ENCODE assay signal across 8 cellular contexts in the genomic region with DNA sequence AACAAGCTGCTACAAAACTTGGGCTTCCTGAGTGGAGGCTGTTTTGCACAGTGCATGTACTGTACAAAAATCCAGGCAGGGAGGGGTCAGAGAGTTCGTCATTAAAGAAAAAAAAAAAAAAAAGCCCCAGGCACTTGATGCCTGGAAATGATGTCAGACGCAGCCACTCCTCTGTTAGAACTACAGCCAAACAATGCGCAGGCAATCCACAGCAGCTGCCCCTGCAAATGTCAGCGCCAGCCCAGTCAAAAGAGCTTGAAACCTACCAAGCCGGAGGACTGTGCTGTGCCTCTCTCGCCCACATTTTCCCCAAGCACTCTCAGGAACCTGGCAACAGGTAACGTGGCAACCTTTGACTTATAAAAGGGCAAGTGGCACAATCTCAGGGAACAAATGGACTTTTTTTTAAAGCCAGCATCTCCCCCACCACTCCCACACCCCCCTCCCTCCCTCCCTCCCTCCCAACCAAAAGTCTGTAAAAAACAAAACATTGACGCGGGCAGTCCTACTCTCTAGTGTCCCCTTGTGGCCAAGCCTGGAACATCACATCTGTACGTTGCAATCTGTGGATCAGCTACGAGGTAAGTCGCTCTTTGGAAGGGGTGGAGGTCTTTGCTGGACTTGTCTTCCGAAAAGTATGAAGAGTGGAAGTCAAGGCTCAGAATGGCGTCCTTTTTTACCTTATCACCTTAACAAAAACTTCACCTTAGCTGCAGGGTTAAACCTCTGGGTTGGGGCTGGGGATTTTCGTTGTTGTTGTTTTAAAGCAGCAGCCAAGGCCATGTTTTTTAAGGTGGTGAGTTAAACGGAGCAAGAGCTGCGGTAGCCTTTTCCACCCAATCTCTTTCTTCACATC.
DNase-seq lines count a peak whose midpoint lies in the region; ATAC-seq and TF ChIP-seq lines count a peak whose summit lies in the region.

No MANE protein-coding gene starts in this region.

- DNase-seq in EL, result peak; percentile 96
- DNase-seq in Panc1 (ENCODE audit: low read depth, low spot score), result peak; percentile 95
- DNase-seq in activated T-helper 1 cell treated with anti-CD3 and anti-CD28 coated beads, Interleukin-12 subunit alpha, Interleukin-12 subunit beta, Interleukin-2, Interleukin-4 antibody, amounts not matched to agents 30 ng/mL and 10 ng/mL and 1 ng/mL, durations not matched to agents 14 hours and 24 hours and 36 hours (ENCODE audit: low spot score), result peak; percentile 83
- DNase-seq in fibroblast of lung (ENCODE audit: low read depth in 2 of 2), result peak; percentile 98 to 99
- peak; percentile 86 for DNase-seq in natural killer cell
- peak; percentile 82 to 99 (median 90) for DNase-seq in stimulated activated naive CD4-positive, alpha-beta T cell (lab: John Stamatoyannopoulos, UW)

- H3K27me3 Mint-ChIP-seq in activated T-helper 1 cell treated with anti-CD3 and anti-CD28 coated beads, Interleukin-12 subunit alpha, Interleukin-12 subunit beta, Interleukin-2, Interleukin-4 antibody, amounts not matched to agents 30 ng/mL and 10 ng/mL and 1 ng/mL, durations not matched to agents 14 hours and 24 hours and 36 hours (ENCODE audit: insufficient read depth), result no peaks in the 10 kb centered on the region
- H3K27me3 Mint-ChIP-seq in natural killer cell (ENCODE audit: low read depth in 2 of 2), result no peaks in the 10 kb centered on the region

- peaks cover 15% of the 10 kb centered on the region for H3K36me3 Mint-ChIP-seq in activated T-helper 1 cell treated with anti-CD3 and anti-CD28 coated beads, Interleukin-12 subunit alpha, Interleukin-12 subunit beta, Interleukin-2, Interleukin-4 antibody, amounts not matched to agents 30 ng/mL and 10 ng/mL and 1 ng/mL, durations not matched to agents 14 hours and 24 hours and 36 hours (ENCODE audit: low read depth)
- H3K36me3 Mint-ChIP-seq in natural killer cell, result no peaks in the 10 kb centered on the region

- TF ChIP-seq CTCF in Panc1 (IDR thresholded peaks at IDR 0.05) (peak; percentile 96), fibroblast of lung (conservative IDR thresholded peaks at IDR 0.05 in 1 of 2, IDR thresholded peaks at IDR 0.05 in 1 of 2; ENCODE audit: low read depth in 1 of 2, low read length in 2 of 2) (peak; percentile 87 to 95), natural killer cell (IDR thresholded peaks at IDR 0.05) (peak; percentile 75)

- peaks cover 73% of the 10 kb centered on the region for H3K4me1 ChIP-seq in Panc1 (ENCODE audit: control insufficient read depth, insufficient read depth, low read length)
- H3K4me1 ChIP-seq in fibroblast of lung (ENCODE audit: control insufficient read depth, extremely low read depth, insufficient read depth, low read length), result peaks cover 30% of the 10 kb centered on the region

- ATAC-seq in GM21786 (IDR thresholded peaks at IDR 0.05; ENCODE audit: unreplicated experiment) (peak; percentile 60), Panc1 (peak; percentile 82), natural killer cell (peak; percentile 67 to 87 (median 85))

- H3K27ac Mint-ChIP-seq in activated T-helper 1 cell treated with anti-CD3 and anti-CD28 coated beads, Interleukin-12 subunit alpha, Interleukin-12 subunit beta, Interleukin-2, Interleukin-4 antibody, amounts not matched to agents 30 ng/mL and 10 ng/mL and 1 ng/mL, durations not matched to agents 14 hours and 24 hours and 36 hours, result peak overlapping the region; percentile 98
- H3K27ac Mint-ChIP-seq in natural killer cell, result peak overlapping the region; percentile 99

- H3K4me3 Mint-ChIP-seq in activated T-helper 1 cell treated with anti-CD3 and anti-CD28 coated beads, Interleukin-12 subunit alpha, Interleukin-12 subunit beta, Interleukin-2, Interleukin-4 antibody, amounts not matched to agents 30 ng/mL and 10 ng/mL and 1 ng/mL, durations not matched to agents 14 hours and 24 hours and 36 hours, result peak overlapping the region; percentile 89
- peak overlapping the region; percentile 93 for H3K4me3 Mint-ChIP-seq in natural killer cell

- H3K9me3 ChIP-seq in KOPT-K1 (ENCODE audit: insufficient read depth, low read length, poor library complexity, severe bottlenecking) (no peaks in the 10 kb centered on the region), Panc1 (ENCODE audit: control insufficient read depth, insufficient read depth, low read depth, low read length) (no peaks in the 10 kb centered on the region), fibroblast of lung (ENCODE audit: control insufficient read depth, insufficient read depth, low read depth, low read length) (no peaks in the 10 kb centered on the region)

- H3K27ac ChIP-seq in KOPT-K1 (ENCODE audit: low read depth, low read length, poor library complexity, severe bottlenecking) (peak overlapping the region; percentile 87), Panc1 (ENCODE audit: low read length) (peak overlapping the region; percentile 96), fibroblast of lung (ENCODE audit: insufficient read depth, low read length) (peak overlapping the region; percentile 99)

- H3K4me2 ChIP-seq in fibroblast of lung (ENCODE audit: extremely low read depth, insufficient read depth, low read length), result peak overlapping the region; percentile 99

- POLR2A ChIA-PET in Panc1 (lab: Charles Lee), result interaction anchor here (0.7 to 2.1 kb wide), 12 partner anchors 10 to 310 kb away, joined by 3 to 19 read pairs (median 8); no protein-coding TSS in a partner anchor

- no peaks in the 10 kb centered on the region for H4K20me1 ChIP-seq in fibroblast of lung (ENCODE audit: control insufficient read depth, extremely low read depth, insufficient read depth, low read length)

- H3K4me3 ChIP-seq in Panc1 (ENCODE audit: low read depth in 2 of 2, low read length in 2 of 2) (peak overlapping the region; percentile 50 to 86), fibroblast of lung (replicated peaks in 1 of 4; ENCODE audit: control extremely low read depth in 1 of 4, insufficient read depth in 1 of 4, low read depth in 3 of 4, low read length in 4 of 4) (peak overlapping the region; percentile 64 to 84 (median 70))

- peaks cover 24% of the 10 kb centered on the region for H3K79me2 ChIP-seq in fibroblast of lung (ENCODE audit: control insufficient read depth, insufficient read depth, low read length)

- H3K9me3 Mint-ChIP-seq in activated T-helper 1 cell treated with anti-CD3 and anti-CD28 coated beads, Interleukin-12 subunit alpha, Interleukin-12 subunit beta, Interleukin-2, Interleukin-4 antibody, amounts not matched to agents 30 ng/mL and 10 ng/mL and 1 ng/mL, durations not matched to agents 14 hours and 24 hours and 36 hours, result no peaks in the 10 kb centered on the region
- no peaks in the 10 kb centered on the region for H3K9me3 Mint-ChIP-seq in natural killer cell

- peak overlapping the region; percentile 89 for H3K9ac ChIP-seq in fibroblast of lung (ENCODE audit: insufficient read depth, low read length)

- TSS peak; percentile 86 for BruUV-seq in Panc1 (replicated peaks; lab: Mats Ljungman, UMichigan)

- in situ Hi-C loops in Panc1 (cut with HindIII; ENCODE audit: low pct_unique_long_range_greater_than_20kb, low sequenced_read_pairs), result no loop called here

- peaks cover 63% of the 10 kb centered on the region for H3K4me1 Mint-ChIP-seq in activated T-helper 1 cell treated with anti-CD3 and anti-CD28 coated beads, Interleukin-12 subunit alpha, Interleukin-12 subunit beta, Interleukin-2, Interleukin-4 antibody, amounts not matched to agents 30 ng/mL and 10 ng/mL and 1 ng/mL, durations not matched to agents 14 hours and 24 hours and 36 hours (ENCODE audit: low read depth)
- peaks cover 47% of the 10 kb centered on the region in 2 donors for H3K4me1 Mint-ChIP-seq in natural killer cell

- intact Hi-C loops in Panc1 (cut with micrococcal nuclease; ENCODE audit: unreplicated experiment), result loop anchor here (2.0 to 5.0 kb wide), 4 partner anchors 87 to 332 kb away; a partner anchor contains a TSS
- intact Hi-C loops in activated T-helper 1 cell treated with anti-CD3 and anti-CD28 coated beads, Interleukin-12 subunit alpha, Interleukin-12 subunit beta, Interleukin-2, Interleukin-4 antibody, amounts not matched to agents 30 ng/mL and 10 ng/mL and 1 ng/mL, durations not matched to agents 14 hours and 24 hours and 36 hours (cut with micrococcal nuclease), result loop anchor here (1.0 to 10.0 kb wide), 15 partner anchors 8 to 1643 kb away; a partner anchor contains a TSS
- intact Hi-C loops in natural killer cell (cut with micrococcal nuclease), result loop anchor here (1.0 to 5.0 kb wide), 6 partner anchors 10 to 332 kb away; a partner anchor contains a TSS

- CTCF ChIA-PET in Panc1 (lab: Charles Lee), result interaction anchor here (0.6 to 1.8 kb wide), 9 partner anchors 9 to 282 kb away, joined by 4 to 15 read pairs (median 7); no protein-coding TSS in a partner anchor

- no peak overlapping the region for H2AFZ ChIP-seq in fibroblast of lung (ENCODE audit: low read length)

- H3K36me3 ChIP-seq in KOPT-K1 (ENCODE audit: insufficient read depth, low read length) (no peaks in the 10 kb centered on the region), Panc1 (ENCODE audit: control insufficient read depth, insufficient read depth, low read length) (no peaks in the 10 kb centered on the region; the same call in 1 of the 2 replicates), fibroblast of lung (ENCODE audit: control insufficient read depth, insufficient read depth, low read length) (peaks cover 4% of the 10 kb centered on the region)

- H3K27me3 ChIP-seq in Panc1 (ENCODE audit: control insufficient read depth, insufficient read depth, low read length) (no peaks in the 10 kb centered on the region), fibroblast of lung (ENCODE audit: control insufficient read depth, insufficient read depth, low read length) (no peaks in the 10 kb centered on the region)

Comparison
In these comparisons a context has a peak if more than half of its experiments do, and no peak if none do; other contexts are left out.
1. Peak in every context shown above with its lines: DNase-seq, ATAC-seq, H3K4me3 ChIP-seq and H3K27ac ChIP-seq.